In genomic region chr1:203131548-203132200, GRCh38 we compare ENCODE assay signal across 27 cellular contexts. TPM values are rescaled to one million over a fixed set of nuclear protein-coding genes. Genes with fewer than 3 reads are reported as not detected.
DNase-seq lines count a peak whose midpoint lies in the region; ATAC-seq, FAIRE-seq and TF ChIP-seq lines count a peak whose summit lies in the region.
"Had no signal": no experiment of that assay in that cellular context is flagged by ENCODE, and none has a peak within 500 bp of the region (broad histone marks: within the 10 kb centered on the region; RNA-seq: fewer than 3 reads in every experiment).

No MANE protein-coding gene starts in this region.

- no peak overlapping the region for H3K4me3 Mint-ChIP-seq in endodermal cell
- no peak overlapping the region for H3K4me3 Mint-ChIP-seq in stimulated activated effector memory CD8-positive, alpha-beta T cell treated with anti-CD3 and anti-CD28 coated beads, Interleukin-12 subunit alpha, Interleukin-12 subunit beta, amount 100 ng/mL, for 72 hours
- H3K4me3 Mint-ChIP-seq: activated CD8-positive, alpha-beta memory T cell treated with anti-CD3 and anti-CD28 coated beads, Interleukin-2, amount 10 ng/mL, durations not matched to agents 7 days and 5 days; nephron progenitor cell; WTC11 had no signal

- H3K36me3 ChIP-seq in endodermal cell (ENCODE audit: control insufficient read depth, insufficient read depth, low read length) (peaks cover 2% of the 10 kb centered on the region), pancreas (no peaks in the 10 kb centered on the region)
- H3K36me3 ChIP-seq: right lobe of liver had no signal

- CTCF ChIA-PET in GM10248 (lab: Yijun Ruan, JAX): interaction anchor here (1.0 to 3.4 kb wide), 4 partner anchors 9 to 136 kb away, joined by 3 to 11 read pairs (median 6); no protein-coding TSS in a partner anchor

- in situ Hi-C loops in Caki2 (cut with HindIII; ENCODE audit: low pct_unique_long_range_greater_than_20kb, low sequenced_read_pairs): no loop called here

- H3K4me1 ChIP-seq in endodermal cell (ENCODE audit: control insufficient read depth, insufficient read depth, low read length) (peaks cover 10% of the 10 kb centered on the region), pancreas (peaks cover 23 to 25% (median 24%) of the 10 kb centered on the region in 3 donors)

- WGBS in endodermal cell (ENCODE audit: insufficient coverage in 1 of 2, insufficient read length in 1 of 2), 2 experiments: 96% methylated on average over 9 of the region's 9 CpGs
- WGBS in pancreas, 2 donors: 65 to 69% methylated on average over 9 of the region's 9 CpGs

- no peak for FAIRE-seq in pancreas (lab: Jason Lieb, UNC)
- no peak for FAIRE-seq in H54 (lab: Jason Lieb, UNC)
- FAIRE-seq: astrocyte, D721Med, keratinocyte had no signal

- peaks cover 27% of the 10 kb centered on the region for H3K4me1 Mint-ChIP-seq in endodermal cell
- peaks cover 24% of the 10 kb centered on the region for H3K4me1 Mint-ChIP-seq in stimulated activated effector memory CD8-positive, alpha-beta T cell treated with anti-CD3 and anti-CD28 coated beads, Interleukin-12 subunit alpha, Interleukin-12 subunit beta, amount 100 ng/mL, for 72 hours

- peak; percentile 59 for DNase-seq in Caki2 (ENCODE audit: low read depth)
- DNase-seq in NAMALWA (ENCODE audit: low spot score): peak; percentile 23
- peak; percentile 30 for DNase-seq in endodermal cell
- DNase-seq in pancreas: peak in 1 of 6 donors; percentile 46
- no peak for DNase-seq in GM10248 (ENCODE audit: extremely low spot score)
- DNase-seq in amniotic stem cell (lab: John Stamatoyannopoulos, UW): no peak
- no peak for DNase-seq in stimulated activated effector memory CD8-positive, alpha-beta T cell treated with anti-CD3 and anti-CD28 coated beads, Interleukin-12 subunit alpha, Interleukin-12 subunit beta, amount 100 ng/mL, for 72 hours (ENCODE audit: low spot score in 2 of 2)
- DNase-seq in H54 (ENCODE audit: insufficient read length, low spot score): no peak
- DNase-seq: activated CD4-positive, alpha-beta T cell treated with anti-CD3 and anti-CD28 coated beads, Interleukin-2, amount 50 U/mL, for 1 hour; activated CD8-positive, alpha-beta memory T cell treated with anti-CD3 and anti-CD28 coated beads, Interleukin-2, amount 10 ng/mL, durations not matched to agents 7 days and 5 days; NCI-H187; NCI-H2171 treated with DMSO at 0.1 percent for 48 hours; NCI-H510A treated with DMSO at 0.1 percent for 48 hours; nephron progenitor cell; PC-3; right lobe of liver; SHP77 treated with DMSO at 0.1 percent for 48 hours; stimulated activated CD4-positive, alpha-beta T cell treated with anti-CD3 and anti-CD28 coated beads, Interleukin-4, amount 100 ng/mL, for 4 hours; stimulated activated naive CD4-positive, alpha-beta T cell had no signal

- no peaks in the 10 kb centered on the region for H3K9me3 ChIP-seq in endodermal cell (ENCODE audit: control insufficient read depth, low read length)
- H3K9me3 ChIP-seq in pancreas: no peaks in the 10 kb centered on the region
- H3K9me3 ChIP-seq: right lobe of liver had no signal

- no peaks in the 10 kb centered on the region for H3K36me3 Mint-ChIP-seq in endodermal cell (ENCODE audit: low read depth)
- H3K36me3 Mint-ChIP-seq in stimulated activated effector memory CD8-positive, alpha-beta T cell treated with anti-CD3 and anti-CD28 coated beads, Interleukin-12 subunit alpha, Interleukin-12 subunit beta, amount 100 ng/mL, for 72 hours: no peaks in the 10 kb centered on the region
- H3K36me3 Mint-ChIP-seq: activated CD8-positive, alpha-beta memory T cell treated with anti-CD3 and anti-CD28 coated beads, Interleukin-2, amount 10 ng/mL, durations not matched to agents 7 days and 5 days; activated naive CD4-positive, alpha-beta T cell treated with anti-CD3 and anti-CD28 coated beads, Interleukin-2, amount 50 U/mL, for 72 hours; WTC11 had no signal

- H3K9me3 Mint-ChIP-seq in endodermal cell: no peaks in the 10 kb centered on the region
- H3K9me3 Mint-ChIP-seq in stimulated activated effector memory CD8-positive, alpha-beta T cell treated with anti-CD3 and anti-CD28 coated beads, Interleukin-12 subunit alpha, Interleukin-12 subunit beta, amount 100 ng/mL, for 72 hours: no peaks in the 10 kb centered on the region
- H3K9me3 Mint-ChIP-seq: activated naive CD4-positive, alpha-beta T cell treated with anti-CD3 and anti-CD28 coated beads, Interleukin-2, amount 50 U/mL, for 72 hours; nephron progenitor cell; WTC11 had no signal

- POLR2A ChIA-PET in GM10248 (lab: Yijun Ruan, JAX): no interaction called here

- no peak for TF ChIP-seq POLR2A in H54 (IDR thresholded peaks at IDR 0.05; ENCODE audit: low read depth, low read length)

- no peak for ATAC-seq in pancreas
- no peak for ATAC-seq in stimulated activated effector memory CD8-positive, alpha-beta T cell treated with anti-CD3 and anti-CD28 coated beads, Interleukin-12 subunit alpha, Interleukin-12 subunit beta, amount 100 ng/mL, for 72 hours
- ATAC-seq: activated CD8-positive, alpha-beta memory T cell treated with anti-CD3 and anti-CD28 coated beads, Interleukin-2, amount 10 ng/mL, durations not matched to agents 7 days and 5 days; activated naive CD4-positive, alpha-beta T cell treated with anti-CD3 and anti-CD28 coated beads, Interleukin-2, amount 50 U/mL, for 72 hours; PC-3; right lobe of liver; WTC11 had no signal

- no peak overlapping the region for H3K27ac Mint-ChIP-seq in endodermal cell
- no peak overlapping the region for H3K27ac Mint-ChIP-seq in stimulated activated effector memory CD8-positive, alpha-beta T cell treated with anti-CD3 and anti-CD28 coated beads, Interleukin-12 subunit alpha, Interleukin-12 subunit beta, amount 100 ng/mL, for 72 hours
- H3K27ac Mint-ChIP-seq: activated CD8-positive, alpha-beta memory T cell treated with anti-CD3 and anti-CD28 coated beads, Interleukin-2, amount 10 ng/mL, durations not matched to agents 7 days and 5 days; activated naive CD4-positive, alpha-beta T cell treated with anti-CD3 and anti-CD28 coated beads, Interleukin-2, amount 50 U/mL, for 72 hours; nephron progenitor cell; WTC11 had no signal

- H3K27me3 Mint-ChIP-seq in endodermal cell (ENCODE audit: insufficient read depth): peaks cover 31% of the 10 kb centered on the region

- no peak overlapping the region for H3K4me3 ChIP-seq in endodermal cell (ENCODE audit: low read length)
- H3K4me3 ChIP-seq in pancreas: no peak overlapping the region
- H3K4me3 ChIP-seq: right lobe of liver had no signal

- TF ChIP-seq CTCF in endodermal cell (conservative IDR thresholded peaks at IDR 0.05) (no peak), pancreas (IDR thresholded peaks at IDR 0.05) (no peak), GM10248 (IDR thresholded peaks at IDR 0.05; ENCODE audit: control extremely low read depth, extremely low read depth, low read depth, missing control alignments) (no peak)

- intact Hi-C loops in pancreas (cut with DNase I): no loop called here

- H3K27ac ChIP-seq in endodermal cell (ENCODE audit: low read depth, low read length) (no peak overlapping the region), pancreas (peak overlapping the region in 3 of 4 donors; percentile 25 to 51 (median 38))
- H3K27ac ChIP-seq: right lobe of liver had no signal

- H3K27me3 ChIP-seq in endodermal cell (ENCODE audit: control insufficient read depth, insufficient read depth, low read length, poor library complexity, severe bottlenecking): no peaks in the 10 kb centered on the region
- H3K27me3 ChIP-seq in pancreas: no peaks in the 10 kb centered on the region
- H3K27me3 ChIP-seq: right lobe of liver had no signal

- H3K9ac ChIP-seq in endodermal cell (ENCODE audit: extremely low read depth, low read length, poor library complexity, severe bottlenecking): no peak overlapping the region

RNA-seq across cellular contexts. Expression of gene ADORA1, which starts 4.1 kb away (rescaled TPM):
- 87.9 and 100 TPM in 2 replicates for total RNA-seq in Caki2 (2014; rRNA removed; shearing (Covaris generic); ENCODE audit: low replicate concordance)
- total RNA-seq in endodermal cell (1 to 10 TPM; 2.0 to 2.1 TPM), pancreas (10 to 100 TPM in 3 of 6 donors, 1 to 10 TPM in 3; 8.1 to 19.3 (median 12.7) TPM)
- polyA plus RNA-seq in endodermal cell (2013, experiment 1 of 2): 4.3 TPM
- polyA plus RNA-seq in endodermal cell (2013, experiment 2 of 2): 4.1 TPM
- polyA plus RNA-seq in pancreas: 10 to 100 TPM; 14.8 to 19.7 TPM
- total RNA-seq: activated CD8-positive, alpha-beta memory T cell treated with anti-CD3 and anti-CD28 coated beads, Interleukin-2, amount 10 ng/mL, durations not matched to agents 7 days and 5 days; activated naive CD4-positive, alpha-beta T cell treated with anti-CD3 and anti-CD28 coated beads, Interleukin-2, amount 50 U/mL, for 72 hours had no signal

RNA-seq across cellular contexts. Expression of gene MYBPH, which starts 44.0 kb away (rescaled TPM):
- total RNA-seq in Caki2 (2014; rRNA removed; shearing (Covaris generic); ENCODE audit: low replicate concordance): not detected in 2 replicates
- total RNA-seq in endodermal cell: not detected
- not detected for polyA plus RNA-seq in endodermal cell (2013, experiment 1 of 2)
- not detected for polyA plus RNA-seq in endodermal cell (2013, experiment 2 of 2)
- total RNA-seq in pancreas: not detected
- polyA plus RNA-seq in pancreas: not detected
- total RNA-seq: activated CD8-positive, alpha-beta memory T cell treated with anti-CD3 and anti-CD28 coated beads, Interleukin-2, amount 10 ng/mL, durations not matched to agents 7 days and 5 days; activated naive CD4-positive, alpha-beta T cell treated with anti-CD3 and anti-CD28 coated beads, Interleukin-2, amount 50 U/mL, for 72 hours; astrocyte; Daoy; lung; mucosa of gallbladder; PC-3; WTC11 had no signal
- polyA plus RNA-seq: keratinocyte had no signal

RNA-seq across cellular contexts. Expression of gene MYOG, which starts 45.9 kb away (rescaled TPM):
- not detected in 2 replicates for total RNA-seq in Caki2 (2014; rRNA removed; shearing (Covaris generic); ENCODE audit: low replicate concordance)
- total RNA-seq in endodermal cell: not detected
- polyA plus RNA-seq in endodermal cell (2013, experiment 1 of 2): not detected
- polyA plus RNA-seq in endodermal cell (2013, experiment 2 of 2): not detected
- total RNA-seq in pancreas: not detected
- under 1 TPM in 1 of 2 donors, not detected in 1; 0.07 TPM for polyA plus RNA-seq in pancreas
- total RNA-seq: activated CD8-positive, alpha-beta memory T cell treated with anti-CD3 and anti-CD28 coated beads, Interleukin-2, amount 10 ng/mL, durations not matched to agents 7 days and 5 days; activated naive CD4-positive, alpha-beta T cell treated with anti-CD3 and anti-CD28 coated beads, Interleukin-2, amount 50 U/mL, for 72 hours; astrocyte; Daoy; lung; mucosa of gallbladder; PC-3; right lobe of liver; WTC11 had no signal
- polyA plus RNA-seq: keratinocyte, lung had no signal

RNA-seq across cellular contexts. Expression of gene CHI3L1, which starts 54.8 kb away (rescaled TPM):
- total RNA-seq in Caki2 (2014; rRNA removed; shearing (Covaris generic); ENCODE audit: low replicate concordance): not detected in 2 replicates
- total RNA-seq in endodermal cell: 1 to 10 TPM in 1 of 2 donors, under 1 TPM in 1; 0.18 to 1.1 TPM
- 0.71 TPM for polyA plus RNA-seq in endodermal cell (2013, experiment 1 of 2)
- polyA plus RNA-seq in endodermal cell (2013, experiment 2 of 2): 1.3 TPM
- total RNA-seq in pancreas: 10 to 100 TPM in 2 of 6 donors, 1 to 10 TPM in 4; 1.7 to 12.1 (median 7.9) TPM
- 10 to 100 TPM in 1 of 2 donors, 1 to 10 TPM in 1; 3.2 to 11.0 TPM for polyA plus RNA-seq in pancreas
- total RNA-seq: activated CD8-positive, alpha-beta memory T cell treated with anti-CD3 and anti-CD28 coated beads, Interleukin-2, amount 10 ng/mL, durations not matched to agents 7 days and 5 days; Daoy; PC-3 had no signal

Comparison
In these comparisons a context has a peak if more than half of its experiments do, and no peak if none do; other contexts are left out.
1. DNase-seq: peak in Caki2 (single experiment), NAMALWA (single experiment) and endodermal cell (single experiment); none in GM10248 (single experiment), amniotic stem cell (single experiment), stimulated activated effector memory CD8-positive, alpha-beta T cell treated with anti-CD3 and anti-CD28 coated beads, Interleukin-12 subunit alpha, Interleukin-12 subunit beta, amount 100 ng/mL, for 72 hours (0 of 2) and H54 (single experiment).